2 cellular contexts compared by ENCODE assay signal in the genomic region with DNA sequence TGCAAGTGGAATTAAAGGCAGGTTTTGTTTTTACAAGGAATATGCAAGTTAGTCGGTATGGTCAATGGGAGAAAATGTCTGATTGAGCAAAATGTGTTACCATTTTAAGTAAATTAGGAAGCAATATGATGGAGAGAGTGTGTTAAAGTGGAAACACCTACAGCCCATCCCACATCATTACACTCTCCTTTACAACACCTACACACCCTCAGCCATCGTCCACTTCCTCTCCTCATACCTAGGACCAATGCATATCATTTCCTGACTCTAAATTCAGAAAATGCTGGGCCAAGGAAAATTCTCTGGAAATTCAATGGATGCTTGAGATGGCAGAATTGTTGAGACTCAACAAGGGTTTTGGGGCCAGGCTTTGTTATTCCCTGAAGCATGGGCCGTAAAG.
TF ChIP-seq lines count a peak whose summit lies in the region.

No MANE protein-coding gene starts in this region.

TF ChIP-seq in SK-N-SH, 30 proteins besides CTCF, POLR2A, EP300 and RAD21:
- TF ChIP-seq FOSL2 (IDR thresholded peaks at IDR 0.05; ENCODE audit: borderline replicate concordance, low read depth), result no peak
- no peak for TF ChIP-seq GATA2 (CRISPR knock-in tag; IDR thresholded peaks at IDR 0.05)
- TF ChIP-seq NFIC (IDR thresholded peaks at IDR 0.05; ENCODE audit: borderline replicate concordance), result no peak
- TF ChIP-seq, protein P1, sequence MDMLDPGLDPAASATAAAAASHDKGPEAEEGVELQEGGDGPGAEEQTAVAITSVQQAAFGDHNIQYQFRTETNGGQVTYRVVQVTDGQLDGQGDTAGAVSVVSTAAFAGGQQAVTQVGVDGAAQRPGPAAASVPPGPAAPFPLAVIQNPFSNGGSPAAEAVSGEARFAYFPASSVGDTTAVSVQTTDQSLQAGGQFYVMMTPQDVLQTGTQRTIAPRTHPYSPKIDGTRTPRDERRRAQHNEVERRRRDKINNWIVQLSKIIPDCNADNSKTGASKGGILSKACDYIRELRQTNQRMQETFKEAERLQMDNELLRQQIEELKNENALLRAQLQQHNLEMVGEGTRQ (IDR thresholded peaks at IDR 0.05; ENCODE audit: borderline replicate concordance, low read depth, low read length), result no peak
- no peak for TF ChIP-seq TEAD4 (IDR thresholded peaks at IDR 0.05; ENCODE audit: borderline replicate concordance, insufficient read depth)
- TF ChIP-seq, protein P2, sequence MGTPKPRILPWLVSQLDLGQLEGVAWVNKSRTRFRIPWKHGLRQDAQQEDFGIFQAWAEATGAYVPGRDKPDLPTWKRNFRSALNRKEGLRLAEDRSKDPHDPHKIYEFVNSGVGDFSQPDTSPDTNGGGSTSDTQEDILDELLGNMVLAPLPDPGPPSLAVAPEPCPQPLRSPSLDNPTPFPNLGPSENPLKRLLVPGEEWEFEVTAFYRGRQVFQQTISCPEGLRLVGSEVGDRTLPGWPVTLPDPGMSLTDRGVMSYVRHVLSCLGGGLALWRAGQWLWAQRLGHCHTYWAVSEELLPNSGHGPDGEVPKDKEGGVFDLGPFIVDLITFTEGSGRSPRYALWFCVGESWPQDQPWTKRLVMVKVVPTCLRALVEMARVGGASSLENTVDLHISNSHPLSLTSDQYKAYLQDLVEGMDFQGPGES (IDR thresholded peaks at IDR 0.05; ENCODE audit: low read depth, low read length), result no peak
- TF ChIP-seq, protein P3, sequence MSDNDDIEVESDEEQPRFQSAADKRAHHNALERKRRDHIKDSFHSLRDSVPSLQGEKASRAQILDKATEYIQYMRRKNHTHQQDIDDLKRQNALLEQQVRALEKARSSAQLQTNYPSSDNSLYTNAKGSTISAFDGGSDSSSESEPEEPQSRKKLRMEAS (IDR thresholded peaks at IDR 0.05; ENCODE audit: low read depth), result no peak
- TF ChIP-seq RXRA (IDR thresholded peaks at IDR 0.05; ENCODE audit: borderline replicate concordance, low read depth), result no peak
- no peak for TF ChIP-seq NRF1 (IDR thresholded peaks at IDR 0.05; ENCODE audit: low read depth, low read length)
- TF ChIP-seq, protein P4, sequence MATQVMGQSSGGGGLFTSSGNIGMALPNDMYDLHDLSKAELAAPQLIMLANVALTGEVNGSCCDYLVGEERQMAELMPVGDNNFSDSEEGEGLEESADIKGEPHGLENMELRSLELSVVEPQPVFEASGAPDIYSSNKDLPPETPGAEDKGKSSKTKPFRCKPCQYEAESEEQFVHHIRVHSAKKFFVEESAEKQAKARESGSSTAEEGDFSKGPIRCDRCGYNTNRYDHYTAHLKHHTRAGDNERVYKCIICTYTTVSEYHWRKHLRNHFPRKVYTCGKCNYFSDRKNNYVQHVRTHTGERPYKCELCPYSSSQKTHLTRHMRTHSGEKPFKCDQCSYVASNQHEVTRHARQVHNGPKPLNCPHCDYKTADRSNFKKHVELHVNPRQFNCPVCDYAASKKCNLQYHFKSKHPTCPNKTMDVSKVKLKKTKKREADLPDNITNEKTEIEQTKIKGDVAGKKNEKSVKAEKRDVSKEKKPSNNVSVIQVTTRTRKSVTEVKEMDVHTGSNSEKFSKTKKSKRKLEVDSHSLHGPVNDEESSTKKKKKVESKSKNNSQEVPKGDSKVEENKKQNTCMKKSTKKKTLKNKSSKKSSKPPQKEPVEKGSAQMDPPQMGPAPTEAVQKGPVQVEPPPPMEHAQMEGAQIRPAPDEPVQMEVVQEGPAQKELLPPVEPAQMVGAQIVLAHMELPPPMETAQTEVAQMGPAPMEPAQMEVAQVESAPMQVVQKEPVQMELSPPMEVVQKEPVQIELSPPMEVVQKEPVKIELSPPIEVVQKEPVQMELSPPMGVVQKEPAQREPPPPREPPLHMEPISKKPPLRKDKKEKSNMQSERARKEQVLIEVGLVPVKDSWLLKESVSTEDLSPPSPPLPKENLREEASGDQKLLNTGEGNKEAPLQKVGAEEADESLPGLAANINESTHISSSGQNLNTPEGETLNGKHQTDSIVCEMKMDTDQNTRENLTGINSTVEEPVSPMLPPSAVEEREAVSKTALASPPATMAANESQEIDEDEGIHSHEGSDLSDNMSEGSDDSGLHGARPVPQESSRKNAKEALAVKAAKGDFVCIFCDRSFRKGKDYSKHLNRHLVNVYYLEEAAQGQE (IDR thresholded peaks at IDR 0.05; ENCODE audit: low read depth, low read length), result no peak
- no peak for TF ChIP-seq CHD2 (IDR thresholded peaks at IDR 0.05; ENCODE audit: low read length, partially characterized antibody)
- TF ChIP-seq, protein P5, sequence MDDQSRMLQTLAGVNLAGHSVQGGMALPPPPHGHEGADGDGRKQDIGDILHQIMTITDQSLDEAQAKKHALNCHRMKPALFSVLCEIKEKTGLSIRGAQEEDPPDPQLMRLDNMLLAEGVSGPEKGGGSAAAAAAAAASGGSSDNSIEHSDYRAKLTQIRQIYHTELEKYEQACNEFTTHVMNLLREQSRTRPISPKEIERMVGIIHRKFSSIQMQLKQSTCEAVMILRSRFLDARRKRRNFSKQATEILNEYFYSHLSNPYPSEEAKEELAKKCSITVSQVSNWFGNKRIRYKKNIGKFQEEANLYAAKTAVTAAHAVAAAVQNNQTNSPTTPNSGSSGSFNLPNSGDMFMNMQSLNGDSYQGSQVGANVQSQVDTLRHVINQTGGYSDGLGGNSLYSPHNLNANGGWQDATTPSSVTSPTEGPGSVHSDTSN (IDR thresholded peaks at IDR 0.05), result no peak
- TF ChIP-seq, protein P6, sequence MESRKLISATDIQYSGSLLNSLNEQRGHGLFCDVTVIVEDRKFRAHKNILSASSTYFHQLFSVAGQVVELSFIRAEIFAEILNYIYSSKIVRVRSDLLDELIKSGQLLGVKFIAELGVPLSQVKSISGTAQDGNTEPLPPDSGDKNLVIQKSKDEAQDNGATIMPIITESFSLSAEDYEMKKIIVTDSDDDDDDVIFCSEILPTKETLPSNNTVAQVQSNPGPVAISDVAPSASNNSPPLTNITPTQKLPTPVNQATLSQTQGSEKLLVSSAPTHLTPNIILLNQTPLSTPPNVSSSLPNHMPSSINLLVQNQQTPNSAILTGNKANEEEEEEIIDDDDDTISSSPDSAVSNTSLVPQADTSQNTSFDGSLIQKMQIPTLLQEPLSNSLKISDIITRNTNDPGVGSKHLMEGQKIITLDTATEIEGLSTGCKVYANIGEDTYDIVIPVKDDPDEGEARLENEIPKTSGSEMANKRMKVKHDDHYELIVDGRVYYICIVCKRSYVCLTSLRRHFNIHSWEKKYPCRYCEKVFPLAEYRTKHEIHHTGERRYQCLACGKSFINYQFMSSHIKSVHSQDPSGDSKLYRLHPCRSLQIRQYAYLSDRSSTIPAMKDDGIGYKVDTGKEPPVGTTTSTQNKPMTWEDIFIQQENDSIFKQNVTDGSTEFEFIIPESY (IDR thresholded peaks at IDR 0.05; ENCODE audit: borderline replicate concordance, low read depth), result no peak
- no peak for TF ChIP-seq ELF1 (IDR thresholded peaks at IDR 0.05)
- no peak for TF ChIP-seq FOXJ3 (CRISPR knock-in tag; IDR thresholded peaks at IDR 0.05)
- TF ChIP-seq JUND (IDR thresholded peaks at IDR 0.05), result no peak
- no peak for TF ChIP-seq FOXM1 (IDR thresholded peaks at IDR 0.05; ENCODE audit: low read depth)
- no peak for TF ChIP-seq TAF1 (IDR thresholded peaks at IDR 0.05; ENCODE audit: borderline replicate concordance, low read depth, low read length)
- no peak for TF ChIP-seq SIN3A (IDR thresholded peaks at IDR 0.05; ENCODE audit: borderline replicate concordance, low read depth, low read length)

TF ChIP-seq in SK-N-SH treated with all-trans-retinoic acid at 6 μM for 48 hours, 23 proteins besides CTCF, POLR2A, EP300 and RAD21:
- TF ChIP-seq ZNF8 (CRISPR knock-in tag; IDR thresholded peaks at IDR 0.05) (no peak), PPARA (CRISPR knock-in tag; IDR thresholded peaks at IDR 0.05; ENCODE audit: borderline replicate concordance) (no peak), OSR1 (CRISPR knock-in tag; IDR thresholded peaks at IDR 0.05) (no peak), ESRRG (CRISPR knock-in tag; IDR thresholded peaks at IDR 0.05) (no peak), ARNTL (CRISPR knock-in tag; IDR thresholded peaks at IDR 0.05; ENCODE audit: borderline replicate concordance, low read depth) (no peak), GLIS3 (CRISPR knock-in tag; IDR thresholded peaks at IDR 0.05) (no peak), RARB (CRISPR knock-in tag; IDR thresholded peaks at IDR 0.05) (no peak), ZFP30 (CRISPR knock-in tag; IDR thresholded peaks at IDR 0.05) (no peak), ZNF565 (CRISPR knock-in tag; conservative IDR thresholded peaks at IDR 0.05; ENCODE audit: low read depth) (no peak), ZNF70 (CRISPR knock-in tag; IDR thresholded peaks at IDR 0.05) (no peak), CSDC2 (CRISPR knock-in tag; IDR thresholded peaks at IDR 0.05) (no peak)
- TF ChIP-seq, protein P7, sequence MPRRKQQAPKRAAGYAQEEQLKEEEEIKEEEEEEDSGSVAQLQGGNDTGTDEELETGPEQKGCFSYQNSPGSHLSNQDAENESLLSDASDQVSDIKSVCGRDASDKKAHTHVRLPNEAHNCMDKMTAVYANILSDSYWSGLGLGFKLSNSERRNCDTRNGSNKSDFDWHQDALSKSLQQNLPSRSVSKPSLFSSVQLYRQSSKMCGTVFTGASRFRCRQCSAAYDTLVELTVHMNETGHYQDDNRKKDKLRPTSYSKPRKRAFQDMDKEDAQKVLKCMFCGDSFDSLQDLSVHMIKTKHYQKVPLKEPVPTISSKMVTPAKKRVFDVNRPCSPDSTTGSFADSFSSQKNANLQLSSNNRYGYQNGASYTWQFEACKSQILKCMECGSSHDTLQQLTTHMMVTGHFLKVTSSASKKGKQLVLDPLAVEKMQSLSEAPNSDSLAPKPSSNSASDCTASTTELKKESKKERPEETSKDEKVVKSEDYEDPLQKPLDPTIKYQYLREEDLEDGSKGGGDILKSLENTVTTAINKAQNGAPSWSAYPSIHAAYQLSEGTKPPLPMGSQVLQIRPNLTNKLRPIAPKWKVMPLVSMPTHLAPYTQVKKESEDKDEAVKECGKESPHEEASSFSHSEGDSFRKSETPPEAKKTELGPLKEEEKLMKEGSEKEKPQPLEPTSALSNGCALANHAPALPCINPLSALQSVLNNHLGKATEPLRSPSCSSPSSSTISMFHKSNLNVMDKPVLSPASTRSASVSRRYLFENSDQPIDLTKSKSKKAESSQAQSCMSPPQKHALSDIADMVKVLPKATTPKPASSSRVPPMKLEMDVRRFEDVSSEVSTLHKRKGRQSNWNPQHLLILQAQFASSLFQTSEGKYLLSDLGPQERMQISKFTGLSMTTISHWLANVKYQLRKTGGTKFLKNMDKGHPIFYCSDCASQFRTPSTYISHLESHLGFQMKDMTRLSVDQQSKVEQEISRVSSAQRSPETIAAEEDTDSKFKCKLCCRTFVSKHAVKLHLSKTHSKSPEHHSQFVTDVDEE (CRISPR knock-in tag; IDR thresholded peaks at IDR 0.05), result no peak
- TF ChIP-seq, protein P8, sequence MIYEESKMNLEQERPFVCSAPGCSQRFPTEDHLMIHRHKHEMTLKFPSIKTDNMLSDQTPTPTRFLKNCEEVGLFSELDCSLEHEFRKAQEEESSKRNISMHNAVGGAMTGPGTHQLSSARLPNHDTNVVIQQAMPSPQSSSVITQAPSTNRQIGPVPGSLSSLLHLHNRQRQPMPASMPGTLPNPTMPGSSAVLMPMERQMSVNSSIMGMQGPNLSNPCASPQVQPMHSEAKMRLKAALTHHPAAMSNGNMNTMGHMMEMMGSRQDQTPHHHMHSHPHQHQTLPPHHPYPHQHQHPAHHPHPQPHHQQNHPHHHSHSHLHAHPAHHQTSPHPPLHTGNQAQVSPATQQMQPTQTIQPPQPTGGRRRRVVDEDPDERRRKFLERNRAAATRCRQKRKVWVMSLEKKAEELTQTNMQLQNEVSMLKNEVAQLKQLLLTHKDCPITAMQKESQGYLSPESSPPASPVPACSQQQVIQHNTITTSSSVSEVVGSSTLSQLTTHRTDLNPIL (CRISPR knock-in tag; IDR thresholded peaks at IDR 0.05; ENCODE audit: low read depth), result no peak
- TF ChIP-seq, protein P9, sequence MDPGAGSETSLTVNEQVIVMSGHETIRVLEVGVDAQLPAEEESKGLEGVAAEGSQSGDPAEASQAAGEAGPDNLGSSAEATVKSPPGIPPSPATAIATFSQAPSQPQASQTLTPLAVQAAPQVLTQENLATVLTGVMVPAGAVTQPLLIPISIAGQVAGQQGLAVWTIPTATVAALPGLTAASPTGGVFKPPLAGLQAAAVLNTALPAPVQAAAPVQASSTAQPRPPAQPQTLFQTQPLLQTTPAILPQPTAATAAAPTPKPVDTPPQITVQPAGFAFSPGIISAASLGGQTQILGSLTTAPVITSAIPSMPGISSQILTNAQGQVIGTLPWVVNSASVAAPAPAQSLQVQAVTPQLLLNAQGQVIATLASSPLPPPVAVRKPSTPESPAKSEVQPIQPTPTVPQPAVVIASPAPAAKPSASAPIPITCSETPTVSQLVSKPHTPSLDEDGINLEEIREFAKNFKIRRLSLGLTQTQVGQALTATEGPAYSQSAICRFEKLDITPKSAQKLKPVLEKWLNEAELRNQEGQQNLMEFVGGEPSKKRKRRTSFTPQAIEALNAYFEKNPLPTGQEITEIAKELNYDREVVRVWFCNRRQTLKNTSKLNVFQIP (CRISPR knock-in tag; IDR thresholded peaks at IDR 0.05; ENCODE audit: borderline replicate concordance, low read depth), result no peak
- TF ChIP-seq, protein P10, sequence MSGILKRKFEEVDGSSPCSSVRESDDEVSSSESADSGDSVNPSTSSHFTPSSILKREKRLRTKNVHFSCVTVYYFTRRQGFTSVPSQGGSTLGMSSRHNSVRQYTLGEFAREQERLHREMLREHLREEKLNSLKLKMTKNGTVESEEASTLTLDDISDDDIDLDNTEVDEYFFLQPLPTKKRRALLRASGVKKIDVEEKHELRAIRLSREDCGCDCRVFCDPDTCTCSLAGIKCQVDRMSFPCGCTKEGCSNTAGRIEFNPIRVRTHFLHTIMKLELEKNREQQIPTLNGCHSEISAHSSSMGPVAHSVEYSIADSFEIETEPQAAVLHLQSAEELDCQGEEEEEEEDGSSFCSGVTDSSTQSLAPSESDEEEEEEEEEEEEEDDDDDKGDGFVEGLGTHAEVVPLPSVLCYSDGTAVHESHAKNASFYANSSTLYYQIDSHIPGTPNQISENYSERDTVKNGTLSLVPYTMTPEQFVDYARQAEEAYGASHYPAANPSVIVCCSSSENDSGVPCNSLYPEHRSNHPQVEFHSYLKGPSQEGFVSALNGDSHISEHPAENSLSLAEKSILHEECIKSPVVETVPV (CRISPR knock-in tag; IDR thresholded peaks at IDR 0.05), result no peak
